Comparison of ENCODE assay signal across 12 cellular contexts in genomic region chr1:169138866-169139670, GRCh38. TPM values are rescaled to one million over a fixed set of nuclear protein-coding genes. Genes with fewer than 3 reads are reported as not detected.
DNase-seq lines count a peak whose midpoint lies in the region; ATAC-seq, FAIRE-seq and TF ChIP-seq lines count a peak whose summit lies in the region.
"Had no signal": no experiment of that assay in that cellular context is flagged by ENCODE, and none has a peak within 500 bp of the region (broad histone marks: within the 10 kb centered on the region; RNA-seq: fewer than 3 reads in every experiment).

No MANE protein-coding gene starts in this region.

- no peak overlapping the region for H3K27ac Mint-ChIP-seq in T-cell
- H3K27ac Mint-ChIP-seq: CD8-positive, alpha-beta memory T cell; HFFc6 had no signal

- H3K4me3 ChIP-seq in RWPE2 (ENCODE audit: severe bottlenecking) (no peak overlapping the region), hepatocyte (no peak overlapping the region)

- no peaks in the 10 kb centered on the region for H3K79me2 ChIP-seq in hepatocyte

- TF ChIP-seq CTCF in RWPE2 (IDR thresholded peaks at IDR 0.05; ENCODE audit: poor library complexity, severe bottlenecking) (no peak), hepatocyte (IDR thresholded peaks at IDR 0.05; ENCODE audit: poor library complexity) (no peak)

- H3K9me3 ChIP-seq in RWPE2 (ENCODE audit: severe bottlenecking) (no peaks in the 10 kb centered on the region), hepatocyte (ENCODE audit: low read depth) (no peaks in the 10 kb centered on the region)

- H3K4me2 ChIP-seq in hepatocyte, result no peak overlapping the region

- H3K27ac ChIP-seq in RWPE2 (ENCODE audit: poor library complexity, severe bottlenecking) (no peak overlapping the region), hepatocyte (no peak overlapping the region)

- no peak overlapping the region for H3K4me3 Mint-ChIP-seq in T-cell
- H3K4me3 Mint-ChIP-seq: CD8-positive, alpha-beta memory T cell; HFFc6 had no signal

- no peaks in the 10 kb centered on the region for H3K27me3 ChIP-seq in RWPE2 (ENCODE audit: insufficient read depth, poor library complexity, severe bottlenecking)
- no peaks in the 10 kb centered on the region for H3K27me3 ChIP-seq in hepatocyte

- H4K20me1 ChIP-seq in hepatocyte (ENCODE audit: insufficient read depth, poor library complexity, severe bottlenecking), result no peaks in the 10 kb centered on the region

- H3K9me2 ChIP-seq in hepatocyte (replicated peaks; ENCODE audit: insufficient read depth), result no peaks in the 10 kb centered on the region

- CTCF ChIA-PET in T-cell (lab: Charles Lee), result no interaction called here

- peak; percentile 87 for FAIRE-seq in GM19239 (lab: Jason Lieb, UNC)

- H3K4me1 Mint-ChIP-seq in T-cell, result no peaks in the 10 kb centered on the region
- H3K4me1 Mint-ChIP-seq: CD8-positive, alpha-beta memory T cell had no signal

- H3K36me3 Mint-ChIP-seq in T-cell, result peaks cover 6% of the 10 kb centered on the region

- ATAC-seq in HG02884 (IDR thresholded peaks at IDR 0.05; ENCODE audit: unreplicated experiment), result peak; percentile 92
- ATAC-seq in RWPE2 (ENCODE audit: low read depth), result peak; percentile 74
- no peak for ATAC-seq in T-cell (replicated peaks in 1 of 4)

- H3K27me3 Mint-ChIP-seq in T-cell, result no peaks in the 10 kb centered on the region
- H3K27me3 Mint-ChIP-seq: CD8-positive, alpha-beta memory T cell had no signal

- H3K9me3 Mint-ChIP-seq in T-cell, result no peaks in the 10 kb centered on the region
- H3K9me3 Mint-ChIP-seq: CD8-positive, alpha-beta memory T cell; HFFc6 had no signal

- 87% methylated on average over 2 of the region's 2 CpGs for WGBS in hepatocyte (ENCODE audit: low lambda C conversion rate, missing lambda C conversion rate)

- peak; percentile 37 for DNase-seq in ELR (ENCODE audit: low read depth)
- peak; percentile 31 for DNase-seq in GM19239 (ENCODE audit: insufficient read length, low spot score)
- DNase-seq in RWPE2 (ENCODE audit: low spot score), result no peak
- DNase-seq in stimulated activated CD4-positive, alpha-beta T cell treated with anti-CD3 and anti-CD28 coated beads, Interleukin-15, amount 100 ng/mL, for 24 hours, result no peak
- no peak for DNase-seq in hepatocyte (ENCODE audit: low spot score)
- no peak for DNase-seq in T-cell
- no peak for DNase-seq in amniotic stem cell (lab: John Stamatoyannopoulos, UW)
- DNase-seq: CD8-positive, alpha-beta memory T cell; HFFc6; NCI-H524; nucleus accumbens had no signal

- H2AFZ ChIP-seq in hepatocyte, result no peak overlapping the region

- H3K4me1 ChIP-seq in RWPE2 (ENCODE audit: insufficient read depth, poor library complexity, severe bottlenecking), result peaks cover 5% of the 10 kb centered on the region
- H3K4me1 ChIP-seq in hepatocyte (ENCODE audit: insufficient read depth), result no peaks in the 10 kb centered on the region

- H3K36me3 ChIP-seq in RWPE2 (ENCODE audit: low read depth) (peaks cover 5% of the 10 kb centered on the region), hepatocyte (replicated peaks; ENCODE audit: insufficient read depth, low read depth) (no peaks in the 10 kb centered on the region)

- POLR2A ChIA-PET in T-cell (lab: Charles Lee), result interaction anchor here in 1 of 2 donors (0.6 kb wide), 1 partner anchor 21 kb away, joined by 3 read pairs; no protein-coding TSS in a partner anchor

RNA-seq across cellular contexts. Expression of gene ATP1B1, which starts 32.6 kb away (rescaled TPM):
- total RNA-seq in hepatocyte (362 and 379 TPM in 2 replicates), T-cell (1 to 10 TPM; 2.5 to 6.1 (median 3.9) TPM)
- 123 and 128 TPM in 2 replicates for polyA plus RNA-seq in hepatocyte

Comparison
In these comparisons a context has a peak if more than half of its experiments do, and no peak if none do; other contexts are left out.
1. DNase-seq: peak in ELR (single experiment) and GM19239 (single experiment); none in RWPE2 (single experiment), stimulated activated CD4-positive, alpha-beta T cell treated with anti-CD3 and anti-CD28 coated beads, Interleukin-15, amount 100 ng/mL, for 24 hours (single experiment), hepatocyte (single experiment), T-cell (0 of 34) and amniotic stem cell (single experiment).
2. ATAC-seq: peak in HG02884 (single experiment) and RWPE2 (single experiment); none in T-cell (0 of 4).
3. RNA of gene ATP1B1, which starts 32.6 kb away (total RNA-seq): 362 to 379 TPM in hepatocyte; 2.5 to 6.1 TPM in T-cell; every median in the first group is over 10 times any median in the second.